Comparison of ENCODE assay signal across 1 cellular context in genomic region chr9:129487658-129488483, GRCh38.
TF ChIP-seq lines count a peak whose summit lies in the region.

No MANE protein-coding gene starts in this region.

TF ChIP-seq in HepG2, 621 proteins besides CTCF, POLR2A, EP300 and RAD21 (continued from another document and continues in another):
- TF ChIP-seq DMTF1 (CRISPR knock-in tag; IDR thresholded peaks at IDR 0.05) (no peak), GATA4 (IDR thresholded peaks at IDR 0.05; ENCODE audit: borderline replicate concordance, low read depth) (no peak), NFATC3 (CRISPR knock-in tag; IDR thresholded peaks at IDR 0.05) (no peak), GABPA (IDR thresholded peaks at IDR 0.05; ENCODE audit: low read depth, low read length) (no peak), GABPA (CRISPR knock-in tag; IDR thresholded peaks at IDR 0.05; ENCODE audit: low read depth) (no peak), ZFYVE20 (CRISPR knock-in tag; IDR thresholded peaks at IDR 0.05; ENCODE audit: borderline replicate concordance, low read depth) (no peak), KDM4B (CRISPR knock-in tag; IDR thresholded peaks at IDR 0.05) (no peak), PRPF4 (IDR thresholded peaks at IDR 0.05; ENCODE audit: low read depth, low read length, poor library complexity, severe bottlenecking) (no peak), NFE2L2 (IDR thresholded peaks at IDR 0.05; ENCODE audit: low read length) (no peak), SKIL (CRISPR knock-in tag; IDR thresholded peaks at IDR 0.05; ENCODE audit: borderline replicate concordance) (peak; percentile 13; the same call in 1 of the 2 replicates), JUNB (CRISPR knock-in tag; IDR thresholded peaks at IDR 0.05; ENCODE audit: borderline replicate concordance) (no peak), REXO4 (CRISPR knock-in tag; IDR thresholded peaks at IDR 0.05; ENCODE audit: borderline replicate concordance) (no peak), ZNF781 (CRISPR knock-in tag; IDR thresholded peaks at IDR 0.05; ENCODE audit: borderline replicate concordance, not compliant biosample characterization) (peak; percentile 36), ZNF761 (CRISPR knock-in tag; conservative IDR thresholded peaks at IDR 0.05) (no peak), CBX1 (IDR thresholded peaks at IDR 0.05; ENCODE audit: low read depth) (no peak), ZNF501 (CRISPR knock-in tag; IDR thresholded peaks at IDR 0.05) (0 out of 2 replicates have a peak, but pooled peaks have one; percentile 17), TFDP1 (CRISPR knock-in tag; IDR thresholded peaks at IDR 0.05; ENCODE audit: borderline replicate concordance) (no peak), JUN (CRISPR knock-in tag; IDR thresholded peaks at IDR 0.05) (no peak), ATF7 (IDR thresholded peaks at IDR 0.05) (no peak), ATF7 (CRISPR knock-in tag; IDR thresholded peaks at IDR 0.05) (no peak), TEAD2 (CRISPR knock-in tag; IDR thresholded peaks at IDR 0.05) (no peak), PHF21A (CRISPR knock-in tag; IDR thresholded peaks at IDR 0.05) (no peak; the same call in 1 of the 2 replicates), JARID2 (CRISPR knock-in tag; IDR thresholded peaks at IDR 0.05; ENCODE audit: insufficient replicate concordance) (no peak), AGO2 (optimal IDR thresholded peaks at IDR 0.05; ENCODE audit: low read depth, low read length) (peak; percentile 78), GFI1 (CRISPR knock-in tag; IDR thresholded peaks at IDR 0.05; ENCODE audit: borderline replicate concordance) (no peak), TRAFD1 (CRISPR knock-in tag; IDR thresholded peaks at IDR 0.05; ENCODE audit: borderline replicate concordance) (no peak), ZNF431 (CRISPR knock-in tag; IDR thresholded peaks at IDR 0.05; ENCODE audit: borderline replicate concordance, low read depth) (no peak), ZNF30 (CRISPR knock-in tag; IDR thresholded peaks at IDR 0.05) (no peak), HMG20B (CRISPR knock-in tag; conservative IDR thresholded peaks at IDR 0.05) (no peak), SRSF1 (optimal IDR thresholded peaks at IDR 0.05; ENCODE audit: low read depth, low read length) (no peak), ETV5 (CRISPR knock-in tag; IDR thresholded peaks at IDR 0.05; ENCODE audit: borderline replicate concordance) (no peak), NAIF1 (CRISPR knock-in tag; IDR thresholded peaks at IDR 0.05; ENCODE audit: borderline replicate concordance) (no peak), ZNF597 (CRISPR knock-in tag; IDR thresholded peaks at IDR 0.05) (no peak), POLR2G (IDR thresholded peaks at IDR 0.05; ENCODE audit: low read depth, low read length) (0 out of 2 replicates have a peak, but pooled peaks have one; percentile 34), PCBP1 (IDR thresholded peaks at IDR 0.05; ENCODE audit: borderline replicate concordance, low read depth, low read length) (0 out of 2 replicates have a peak, but pooled peaks have one; percentile 61)
- TF ChIP-seq, protein P1, sequence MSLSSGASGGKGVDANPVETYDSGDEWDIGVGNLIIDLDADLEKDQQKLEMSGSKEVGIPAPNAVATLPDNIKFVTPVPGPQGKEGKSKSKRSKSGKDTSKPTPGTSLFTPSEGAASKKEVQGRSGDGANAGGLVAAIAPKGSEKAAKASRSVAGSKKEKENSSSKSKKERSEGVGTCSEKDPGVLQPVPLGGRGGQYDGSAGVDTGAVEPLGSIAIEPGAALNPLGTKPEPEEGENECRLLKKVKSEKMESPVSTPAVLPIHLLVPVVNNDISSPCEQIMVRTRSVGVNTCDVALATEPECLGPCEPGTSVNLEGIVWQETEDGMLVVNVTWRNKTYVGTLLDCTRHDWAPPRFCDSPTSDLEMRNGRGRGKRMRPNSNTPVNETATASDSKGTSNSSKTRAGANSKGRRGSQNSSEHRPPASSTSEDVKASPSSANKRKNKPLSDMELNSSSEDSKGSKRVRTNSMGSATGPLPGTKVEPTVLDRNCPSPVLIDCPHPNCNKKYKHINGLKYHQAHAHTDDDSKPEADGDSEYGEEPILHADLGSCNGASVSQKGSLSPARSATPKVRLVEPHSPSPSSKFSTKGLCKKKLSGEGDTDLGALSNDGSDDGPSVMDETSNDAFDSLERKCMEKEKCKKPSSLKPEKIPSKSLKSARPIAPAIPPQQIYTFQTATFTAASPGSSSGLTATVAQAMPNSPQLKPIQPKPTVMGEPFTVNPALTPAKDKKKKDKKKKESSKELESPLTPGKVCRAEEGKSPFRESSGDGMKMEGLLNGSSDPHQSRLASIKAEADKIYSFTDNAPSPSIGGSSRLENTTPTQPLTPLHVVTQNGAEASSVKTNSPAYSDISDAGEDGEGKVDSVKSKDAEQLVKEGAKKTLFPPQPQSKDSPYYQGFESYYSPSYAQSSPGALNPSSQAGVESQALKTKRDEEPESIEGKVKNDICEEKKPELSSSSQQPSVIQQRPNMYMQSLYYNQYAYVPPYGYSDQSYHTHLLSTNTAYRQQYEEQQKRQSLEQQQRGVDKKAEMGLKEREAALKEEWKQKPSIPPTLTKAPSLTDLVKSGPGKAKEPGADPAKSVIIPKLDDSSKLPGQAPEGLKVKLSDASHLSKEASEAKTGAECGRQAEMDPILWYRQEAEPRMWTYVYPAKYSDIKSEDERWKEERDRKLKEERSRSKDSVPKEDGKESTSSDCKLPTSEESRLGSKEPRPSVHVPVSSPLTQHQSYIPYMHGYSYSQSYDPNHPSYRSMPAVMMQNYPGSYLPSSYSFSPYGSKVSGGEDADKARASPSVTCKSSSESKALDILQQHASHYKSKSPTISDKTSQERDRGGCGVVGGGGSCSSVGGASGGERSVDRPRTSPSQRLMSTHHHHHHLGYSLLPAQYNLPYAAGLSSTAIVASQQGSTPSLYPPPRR (CRISPR knock-in tag; IDR thresholded peaks at IDR 0.05; ENCODE audit: borderline replicate concordance): 0 out of 2 replicates have a peak, but pooled peaks have one; percentile 27
- TF ChIP-seq, protein P2, sequence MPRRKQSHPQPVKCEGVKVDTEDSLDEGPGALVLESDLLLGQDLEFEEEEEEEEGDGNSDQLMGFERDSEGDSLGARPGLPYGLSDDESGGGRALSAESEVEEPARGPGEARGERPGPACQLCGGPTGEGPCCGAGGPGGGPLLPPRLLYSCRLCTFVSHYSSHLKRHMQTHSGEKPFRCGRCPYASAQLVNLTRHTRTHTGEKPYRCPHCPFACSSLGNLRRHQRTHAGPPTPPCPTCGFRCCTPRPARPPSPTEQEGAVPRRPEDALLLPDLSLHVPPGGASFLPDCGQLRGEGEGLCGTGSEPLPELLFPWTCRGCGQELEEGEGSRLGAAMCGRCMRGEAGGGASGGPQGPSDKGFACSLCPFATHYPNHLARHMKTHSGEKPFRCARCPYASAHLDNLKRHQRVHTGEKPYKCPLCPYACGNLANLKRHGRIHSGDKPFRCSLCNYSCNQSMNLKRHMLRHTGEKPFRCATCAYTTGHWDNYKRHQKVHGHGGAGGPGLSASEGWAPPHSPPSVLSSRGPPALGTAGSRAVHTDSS (CRISPR knock-in tag; conservative IDR thresholded peaks at IDR 0.05): no peak
- TF ChIP-seq, protein P3, sequence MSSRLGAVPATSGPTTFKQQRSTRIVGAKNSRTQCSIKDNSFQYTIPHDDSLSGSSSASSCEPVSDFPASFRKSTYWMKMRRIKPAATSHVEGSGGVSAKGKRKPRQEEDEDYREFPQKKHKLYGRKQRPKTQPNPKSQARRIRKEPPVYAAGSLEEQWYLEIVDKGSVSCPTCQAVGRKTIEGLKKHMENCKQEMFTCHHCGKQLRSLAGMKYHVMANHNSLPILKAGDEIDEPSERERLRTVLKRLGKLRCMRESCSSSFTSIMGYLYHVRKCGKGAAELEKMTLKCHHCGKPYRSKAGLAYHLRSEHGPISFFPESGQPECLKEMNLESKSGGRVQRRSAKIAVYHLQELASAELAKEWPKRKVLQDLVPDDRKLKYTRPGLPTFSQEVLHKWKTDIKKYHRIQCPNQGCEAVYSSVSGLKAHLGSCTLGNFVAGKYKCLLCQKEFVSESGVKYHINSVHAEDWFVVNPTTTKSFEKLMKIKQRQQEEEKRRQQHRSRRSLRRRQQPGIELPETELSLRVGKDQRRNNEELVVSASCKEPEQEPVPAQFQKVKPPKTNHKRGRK (CRISPR knock-in tag; IDR thresholded peaks at IDR 0.05): no peak
- TF ChIP-seq, protein P4, sequence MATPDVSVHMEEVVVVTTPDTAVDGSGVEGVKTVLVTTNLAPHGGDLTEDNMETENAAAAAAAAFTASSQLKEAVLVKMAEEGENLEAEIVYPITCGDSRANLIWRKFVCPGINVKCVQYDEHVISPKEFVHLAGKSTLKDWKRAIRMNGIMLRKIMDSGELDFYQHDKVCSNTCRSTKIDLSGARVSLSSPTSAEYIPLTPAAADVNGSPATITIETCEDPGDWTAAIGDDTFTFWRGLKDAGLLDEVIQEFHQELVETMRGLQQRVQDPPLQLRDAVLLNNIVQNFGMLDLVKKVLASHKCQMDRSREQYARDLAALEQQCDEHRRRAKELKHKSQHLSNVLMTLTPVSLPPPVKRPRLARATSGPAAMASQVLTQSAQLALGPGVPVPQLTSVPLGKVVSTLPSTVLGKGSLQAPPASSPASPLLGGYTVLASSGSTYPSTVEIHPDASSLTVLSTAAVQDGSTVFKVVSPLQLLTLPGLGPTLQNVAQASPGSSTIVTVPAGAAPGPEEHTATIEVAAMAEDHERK (CRISPR knock-in tag; IDR thresholded peaks at IDR 0.05; ENCODE audit: low read depth): no peak
